In genomic region chr3:49119439-49119838, GRCh38 we compare ENCODE assay signal across 8 cellular contexts. TPM values are rescaled to one million over a fixed set of nuclear protein-coding genes. Genes with fewer than 3 reads are reported as not detected.
DNase-seq lines count a peak whose midpoint lies in the region; ATAC-seq, FAIRE-seq and TF ChIP-seq lines count a peak whose summit lies in the region.

No MANE protein-coding gene starts in this region.

- peak overlapping the region; percentile 92 for H3K27ac Mint-ChIP-seq in activated naive CD4-positive, alpha-beta T cell treated with anti-CD3 and anti-CD28 coated beads, Interleukin-2, amount 10 ng/mL, durations not matched to agents 7 days and 5 days
- H3K27ac Mint-ChIP-seq in activated naive CD8-positive, alpha-beta T cell treated with anti-CD3 and anti-CD28 coated beads, Interleukin-2, amount 50 U/mL, for 24 hours, result peak overlapping the region; percentile 88
- peak overlapping the region; percentile 94 for H3K27ac Mint-ChIP-seq in type B pancreatic cell

- H3K9me3 ChIP-seq in kidney (ENCODE audit: control insufficient read depth in 1 of 2, low read length in 2 of 2), result no peaks in the 10 kb centered on the region

- no peaks in the 10 kb centered on the region for H3K9me3 Mint-ChIP-seq in activated naive CD4-positive, alpha-beta T cell treated with anti-CD3 and anti-CD28 coated beads, Interleukin-2, amount 10 ng/mL, durations not matched to agents 7 days and 5 days
- no peaks in the 10 kb centered on the region for H3K9me3 Mint-ChIP-seq in activated naive CD8-positive, alpha-beta T cell treated with anti-CD3 and anti-CD28 coated beads, Interleukin-2, amount 50 U/mL, for 24 hours
- H3K9me3 Mint-ChIP-seq in type B pancreatic cell, result no peaks in the 10 kb centered on the region

- CTCF ChIA-PET in activated naive CD4-positive, alpha-beta T cell treated with anti-CD3 and anti-CD28 coated beads, Interleukin-2, amount 10 ng/mL, durations not matched to agents 7 days and 5 days (lab: Charles Lee), result no interaction called here

- no peak for TF ChIP-seq CTCF in kidney (IDR thresholded peaks at IDR 0.05; ENCODE audit: borderline replicate concordance, extremely low read depth, insufficient read depth)
- no peak for TF ChIP-seq CTCF in type B pancreatic cell (conservative IDR thresholded peaks at IDR 0.05)

- ATAC-seq in activated naive CD8-positive, alpha-beta T cell treated with anti-CD3 and anti-CD28 coated beads, Interleukin-2, amount 50 U/mL, for 24 hours, result no peak
- no peak for ATAC-seq in GM21825 (IDR thresholded peaks at IDR 0.05; ENCODE audit: unreplicated experiment)

- H3K27me3 Mint-ChIP-seq in activated naive CD4-positive, alpha-beta T cell treated with anti-CD3 and anti-CD28 coated beads, Interleukin-2, amount 10 ng/mL, durations not matched to agents 7 days and 5 days, result no peaks in the 10 kb centered on the region
- H3K27me3 Mint-ChIP-seq in activated naive CD8-positive, alpha-beta T cell treated with anti-CD3 and anti-CD28 coated beads, Interleukin-2, amount 50 U/mL, for 24 hours, result no peaks in the 10 kb centered on the region
- no peaks in the 10 kb centered on the region for H3K27me3 Mint-ChIP-seq in type B pancreatic cell

- peaks cover 24% of the 10 kb centered on the region for H3K4me1 Mint-ChIP-seq in activated naive CD4-positive, alpha-beta T cell treated with anti-CD3 and anti-CD28 coated beads, Interleukin-2, amount 10 ng/mL, durations not matched to agents 7 days and 5 days
- H3K4me1 Mint-ChIP-seq in activated naive CD8-positive, alpha-beta T cell treated with anti-CD3 and anti-CD28 coated beads, Interleukin-2, amount 50 U/mL, for 24 hours, result peaks cover 16% of the 10 kb centered on the region
- peaks cover 3% of the 10 kb centered on the region for H3K4me1 Mint-ChIP-seq in type B pancreatic cell (ENCODE audit: unreplicated experiment)

- H3K36me3 ChIP-seq in kidney (ENCODE audit: control insufficient read depth in 1 of 2, insufficient read depth in 2 of 2, low read length in 2 of 2), result peaks cover 54 to 76% of the 10 kb centered on the region in 2 donors

- H3K36me3 Mint-ChIP-seq in activated naive CD4-positive, alpha-beta T cell treated with anti-CD3 and anti-CD28 coated beads, Interleukin-2, amount 10 ng/mL, durations not matched to agents 7 days and 5 days, result peaks cover 33% of the 10 kb centered on the region
- peaks cover 28% of the 10 kb centered on the region for H3K36me3 Mint-ChIP-seq in activated naive CD8-positive, alpha-beta T cell treated with anti-CD3 and anti-CD28 coated beads, Interleukin-2, amount 50 U/mL, for 24 hours (ENCODE audit: low read depth)
- no peaks in the 10 kb centered on the region for H3K36me3 Mint-ChIP-seq in type B pancreatic cell

- peak overlapping the region; percentile 87 for H3K4me3 Mint-ChIP-seq in activated naive CD4-positive, alpha-beta T cell treated with anti-CD3 and anti-CD28 coated beads, Interleukin-2, amount 10 ng/mL, durations not matched to agents 7 days and 5 days
- peak overlapping the region; percentile 89 for H3K4me3 Mint-ChIP-seq in activated naive CD8-positive, alpha-beta T cell treated with anti-CD3 and anti-CD28 coated beads, Interleukin-2, amount 50 U/mL, for 24 hours
- peak overlapping the region; percentile 91 for H3K4me3 Mint-ChIP-seq in type B pancreatic cell

- peak overlapping the region; percentile 80 to 91 for H3K4me3 ChIP-seq in kidney (ENCODE audit: low read length in 2 of 2)

- H3K27ac ChIP-seq in kidney (ENCODE audit: low read depth in 2 of 2, low read length in 2 of 2), result peak overlapping the region in 1 of 2 donors; percentile 95
- no peak overlapping the region for H3K27ac ChIP-seq in substantia nigra (ENCODE audit: low read depth, low read length, poor library complexity, severe bottlenecking)

- peaks cover 10 to 15% of the 10 kb centered on the region in 2 donors for H3K4me1 ChIP-seq in kidney (ENCODE audit: control insufficient read depth in 1 of 2, insufficient read depth in 1 of 2, low read depth in 1 of 2, low read length in 2 of 2)

- FAIRE-seq in kidney (lab: Jason Lieb, UNC), result no peak

- peak overlapping the region; percentile 89 to 91 for H3K9ac ChIP-seq in kidney (ENCODE audit: low read length in 2 of 2)

- intact Hi-C loops in kidney (cut with DNase I), result no loop called here

- DNase-seq in activated naive CD4-positive, alpha-beta T cell treated with anti-CD3 and anti-CD28 coated beads, Interleukin-2, amount 10 ng/mL, durations not matched to agents 7 days and 5 days, result no peak
- no peak for DNase-seq in activated naive CD4-positive, alpha-beta T cell treated with anti-CD3 and anti-CD28 coated beads, Interleukin-2, amount 50 U/mL, for 16 hours
- no peak for DNase-seq in activated naive CD8-positive, alpha-beta T cell treated with anti-CD3 and anti-CD28 coated beads, Interleukin-2, amount 50 U/mL, for 24 hours
- DNase-seq in kidney (no peak), type B pancreatic cell (ENCODE audit: extremely low spot score, unreplicated experiment) (no peak), COR-L47 (lab: John Stamatoyannopoulos, UW) (no peak), substantia nigra (lab: John Stamatoyannopoulos, UW) (no peak)

RNA-seq across cellular contexts. Expression of gene USP19, which starts 1.2 kb away (rescaled TPM):
- total RNA-seq in kidney, result 67.2 TPM
- polyA plus RNA-seq in kidney (ENCODE audit: insufficient read depth, low read depth, low replicate concordance), result 29.3 TPM
- 83.0 and 86.4 TPM in 2 replicates for total RNA-seq in type B pancreatic cell (ENCODE audit: low replicate concordance)

RNA-seq across cellular contexts. Expression of gene LAMB2, which starts 13.4 kb away (rescaled TPM):
- total RNA-seq in kidney, result 444 TPM
- polyA plus RNA-seq in kidney (ENCODE audit: insufficient read depth, low read depth, low replicate concordance), result 460 TPM
- 277 and 316 TPM in 2 replicates for total RNA-seq in type B pancreatic cell (ENCODE audit: low replicate concordance)

RNA-seq across cellular contexts. Expression of gene QARS1, which starts 14.9 kb away (rescaled TPM):
- total RNA-seq in kidney (231 TPM), type B pancreatic cell (ENCODE audit: low replicate concordance) (408 and 480 TPM in 2 replicates)
- polyA plus RNA-seq in kidney (ENCODE audit: insufficient read depth, low read depth, low replicate concordance), result 209 TPM

RNA-seq across cellular contexts. Expression of gene QRICH1, which starts 25.6 kb away (rescaled TPM):
- total RNA-seq in kidney, result 92.1 TPM
- polyA plus RNA-seq in kidney (ENCODE audit: insufficient read depth, low read depth, low replicate concordance), result 23.0 TPM
- 115 and 123 TPM in 2 replicates for total RNA-seq in type B pancreatic cell (ENCODE audit: low replicate concordance)

RNA-seq across cellular contexts. Expression of gene CCDC71, which starts 46.7 kb away (rescaled TPM):
- 27.6 TPM for total RNA-seq in kidney
- 21.0 TPM for polyA plus RNA-seq in kidney (ENCODE audit: insufficient read depth, low read depth, low replicate concordance)
- total RNA-seq in type B pancreatic cell (ENCODE audit: low replicate concordance), result 27.4 and 28.5 TPM in 2 replicates
